ENCODE assay signal across 8 cellular contexts in genomic region chr17:15645561-15646312, GRCh38. TPM values are rescaled to one million over a fixed set of nuclear protein-coding genes. Genes with fewer than 3 reads are reported as not detected.
DNase-seq lines count a peak whose midpoint lies in the region; ATAC-seq and TF ChIP-seq lines count a peak whose summit lies in the region.
"Not testable (repeated sequence)": the region's sequence is repeated elsewhere in the genome, so short reads cannot be mapped to it uniquely, and the experiment has no call there.

No MANE protein-coding gene starts in this region.

- not testable (repeated sequence) for H3K27me3 ChIP-seq in ACC112 (ENCODE audit: insufficient read depth, low read length); left lung

- H3K27me3 Mint-ChIP-seq in brain: not testable (repeated sequence)

- not testable (repeated sequence) for TF ChIP-seq CTCF in brain (conservative IDR thresholded peaks at IDR 0.05); left lung (IDR thresholded peaks at IDR 0.05)

- not testable (repeated sequence) for H2AFZ ChIP-seq in ACC112 (ENCODE audit: low read length, unreplicated experiment)

- intact Hi-C loops in left lung (cut with DNase I); sciatic nerve (cut with DNase I): not testable (repeated sequence)

- H3K4me1 ChIP-seq in ACC112 (ENCODE audit: control insufficient read depth, insufficient read depth, low read length, unreplicated experiment) (peaks cover 50% of the 10 kb centered on the region), left lung (peaks cover 5 to 39% of the 10 kb centered on the region in 2 donors)

- H3K4me1 Mint-ChIP-seq in brain: peaks cover 47% of the 10 kb centered on the region

- H3K79me2 ChIP-seq in ACC112 (ENCODE audit: control insufficient read depth, insufficient read depth, low read length, unreplicated experiment): peaks cover 31% of the 10 kb centered on the region

- not testable (repeated sequence) for H3K36me3 ChIP-seq in ACC112 (ENCODE audit: insufficient read depth, low read length); SK-N-MC (ENCODE audit: insufficient read depth, low read length); left lung

- peaks cover 22% of the 10 kb centered on the region for H3K36me3 Mint-ChIP-seq in brain

- H3K27ac Mint-ChIP-seq in brain: peak overlapping the region; percentile 14 to 94 (median 86)

- ATAC-seq in GM21529 (IDR thresholded peaks at IDR 0.05; ENCODE audit: unreplicated experiment) (peak; percentile 58), left lung (peak; percentile 41), sciatic nerve (peak; percentile 69)

- not testable (repeated sequence) for H3K9ac ChIP-seq in SK-N-MC (ENCODE audit: insufficient read length)

- not testable (repeated sequence) for H3K4me3 ChIP-seq in ACC112 (ENCODE audit: low read depth, low read length); left lung
- H3K4me3 ChIP-seq in SK-N-MC: peak overlapping the region; percentile 56

- DNase-seq in NCI-H1417 treated with DMSO at 0.1 percent for 48 hours (lab: John Stamatoyannopoulos, UW) (peak; percentile 1), fibroblast of peridontal ligament (ENCODE audit: extremely low read depth) (peak; percentile 23)
- not testable (repeated sequence) for DNase-seq in SK-N-MC (ENCODE audit: low read depth, low spot score); left lung; sciatic nerve (ENCODE audit: low spot score)

- H3K27ac ChIP-seq in ACC112 (ENCODE audit: low read depth, low read length) (peak overlapping the region; percentile 90), SK-N-MC (0 out of 2 replicates have a peak overlapping the region, but pooled peaks have one; percentile 54), left lung (peak overlapping the region; percentile 19 to 60)

- H3K4me3 Mint-ChIP-seq in brain: peak overlapping the region in 4 of 5 experiments; percentile 5 to 60 (median 43)

- H3K9me3 ChIP-seq in SK-N-MC (ENCODE audit: low read depth, low read length); left lung: not testable (repeated sequence)

- not testable (repeated sequence) for H3K9me3 Mint-ChIP-seq in brain

RNA-seq across cellular contexts. Expression of gene FBXW10B, which starts 26.2 kb away (rescaled TPM):
- polyA plus RNA-seq in brain (ENCODE audit: insufficient read depth, low read depth, low replicate concordance): not detected
- total RNA-seq in left lung: 1 to 10 TPM; 1.4 to 1.5 TPM
- total RNA-seq in sciatic nerve: 0.94 TPM

RNA-seq across cellular contexts. Expression of gene TRIM16, which starts 38.4 kb away (rescaled TPM):
- polyA plus RNA-seq in brain (ENCODE audit: insufficient read depth, low read depth, low replicate concordance): 11.7 TPM
- total RNA-seq in left lung: 10 to 100 TPM; 33.5 to 36.6 TPM
- total RNA-seq in sciatic nerve: 17.3 TPM

RNA-seq across cellular contexts. Expression of gene ZNF286A, which starts 53.8 kb away (rescaled TPM):
- polyA plus RNA-seq in brain (ENCODE audit: insufficient read depth, low read depth, low replicate concordance): 12.6 TPM
- 10 to 100 TPM; 16.3 to 17.3 TPM for total RNA-seq in left lung
- 20.1 TPM for total RNA-seq in sciatic nerve

Comparison
In these comparisons a context has a peak if more than half of its experiments do, and no peak if none do; other contexts are left out.
1. H3K27ac ChIP-seq: peak in every context shown above with its lines; median percentile 90 in ACC112; 54 in SK-N-MC; 40 in left lung.